ENCODE assay signal across 12 cellular contexts in genomic region chr5:137453476-137454080, GRCh38. TPM values are rescaled to one million over a fixed set of nuclear protein-coding genes. Genes with fewer than 3 reads are reported as not detected.
DNase-seq lines count a peak whose midpoint lies in the region; ATAC-seq and TF ChIP-seq lines count a peak whose summit lies in the region.
"Had no signal": no experiment of that assay in that cellular context is flagged by ENCODE, and none has a peak within 500 bp of the region (broad histone marks: within the 10 kb centered on the region; RNA-seq: fewer than 3 reads in every experiment).

No MANE protein-coding gene starts in this region.

- no peak overlapping the region for H3K4me3 Mint-ChIP-seq in endothelial cell (ENCODE audit: unreplicated experiment)
- H3K4me3 Mint-ChIP-seq in stimulated activated naive B cell treated with anti-CD40 and anti-IgM and Interleukin-4, amounts not matched to agents 10 μg/mL and 1 μg/mL and 100 μg/mL, for 72 hours, result no peak overlapping the region
- H3K4me3 Mint-ChIP-seq in activated CD4-positive, alpha-beta memory T cell treated with anti-CD3 and anti-CD28 coated beads for 36 hours, result no peak overlapping the region
- H3K4me3 Mint-ChIP-seq: activated T-cell treated with anti-CD3 and anti-CD28 coated beads, Interleukin-2, amount 50 U/mL, for 4 hours had no signal

- no peaks in the 10 kb centered on the region for H4K20me1 ChIP-seq in OCI-LY7 (ENCODE audit: insufficient read depth, low read length)
- no peaks in the 10 kb centered on the region for H4K20me1 ChIP-seq in neural cell (ENCODE audit: insufficient read depth)

- BruUV-seq in OCI-LY7 (replicated peaks; lab: Mats Ljungman, UMichigan), result no TSS peak

- no peak overlapping the region for H3K27ac Mint-ChIP-seq in endothelial cell (ENCODE audit: unreplicated experiment)
- no peak overlapping the region for H3K27ac Mint-ChIP-seq in stimulated activated naive B cell treated with anti-CD40 and anti-IgM and Interleukin-4, amounts not matched to agents 10 μg/mL and 1 μg/mL and 100 μg/mL, for 72 hours
- H3K27ac Mint-ChIP-seq in activated CD4-positive, alpha-beta memory T cell treated with anti-CD3 and anti-CD28 coated beads for 36 hours, result no peak overlapping the region

- no peak for TF ChIP-seq RAD21 in neural cell (conservative IDR thresholded peaks at IDR 0.05)

- no peaks in the 10 kb centered on the region for H3K9me3 Mint-ChIP-seq in endothelial cell (ENCODE audit: unreplicated experiment)
- peaks cover 0 to 3% of the 10 kb centered on the region in 2 donors for H3K9me3 Mint-ChIP-seq in stimulated activated naive B cell treated with anti-CD40 and anti-IgM and Interleukin-4, amounts not matched to agents 10 μg/mL and 1 μg/mL and 100 μg/mL, for 72 hours
- no peaks in the 10 kb centered on the region for H3K9me3 Mint-ChIP-seq in activated CD4-positive, alpha-beta memory T cell treated with anti-CD3 and anti-CD28 coated beads for 36 hours

- no peak for TF ChIP-seq EP300 in neural cell (conservative IDR thresholded peaks at IDR 0.05; ENCODE audit: poor library complexity, severe bottlenecking)

- H3F3A ChIP-seq in neural cell (ENCODE audit: insufficient read depth, low read length, poor library complexity, severe bottlenecking), result no peaks in the 10 kb centered on the region

- ATAC-seq in GM19395 (IDR thresholded peaks at IDR 0.05; ENCODE audit: unreplicated experiment) (no peak), HG03139 (IDR thresholded peaks at IDR 0.05; ENCODE audit: unreplicated experiment) (no peak)
- ATAC-seq in stimulated activated naive B cell treated with anti-CD40 and anti-IgM and Interleukin-4, amounts not matched to agents 10 μg/mL and 1 μg/mL and 100 μg/mL, for 72 hours (replicated peaks), result no peak
- ATAC-seq: activated T-cell treated with anti-CD3 and anti-CD28 coated beads, Interleukin-2, amount 50 U/mL, for 4 hours had no signal

- H3K4me3 ChIP-seq in HFF-Myc (replicated peaks; ENCODE audit: low read depth, low read length), result no peak overlapping the region
- no peak overlapping the region for H3K4me3 ChIP-seq in OCI-LY7 (ENCODE audit: low read depth, low read length, poor library complexity, severe bottlenecking)
- peak overlapping the region; percentile 5 for H3K4me3 ChIP-seq in neural cell (ENCODE audit: low read length)
- H3K4me3 ChIP-seq: SJSA1 had no signal

- H3K27ac ChIP-seq in OCI-LY7 (ENCODE audit: low read depth, low read length, poor library complexity, severe bottlenecking), result no peak overlapping the region
- H3K27ac ChIP-seq in neural cell (ENCODE audit: low read length), result no peak overlapping the region
- H3K27ac ChIP-seq: epithelial cell of prostate, SJSA1 had no signal

- H2AFZ ChIP-seq in OCI-LY7 (ENCODE audit: low read length) (no peak overlapping the region), neural cell (ENCODE audit: low read depth, low read length) (no peak overlapping the region)

- TF ChIP-seq CTCF in HFF-Myc (IDR thresholded peaks at IDR 0.05; ENCODE audit: low read depth, low read length, missing control alignments), result no peak
- no peak for TF ChIP-seq CTCF in OCI-LY7 (conservative IDR thresholded peaks at IDR 0.05; ENCODE audit: low read length)
- TF ChIP-seq CTCF in endothelial cell (IDR thresholded peaks at IDR 0.05; ENCODE audit: unreplicated experiment), result no peak
- no peak for TF ChIP-seq CTCF in neural cell (IDR thresholded peaks at IDR 0.05; ENCODE audit: poor library complexity, severe bottlenecking)

- POLR2A ChIA-PET in OCI-LY7 (lab: Charles Lee), result no interaction called here
- POLR2A ChIA-PET in activated CD4-positive, alpha-beta memory T cell treated with anti-CD3 and anti-CD28 coated beads for 36 hours (lab: Charles Lee), result no interaction called here

- intact Hi-C loops in OCI-LY7 (cut with micrococcal nuclease; ENCODE audit: unreplicated experiment), result no loop called here
- intact Hi-C loops in activated CD4-positive, alpha-beta memory T cell treated with anti-CD3 and anti-CD28 coated beads for 36 hours (cut with micrococcal nuclease), result no loop called here

- no peaks in the 10 kb centered on the region for H3K27me3 ChIP-seq in neural cell (ENCODE audit: insufficient read depth, low read depth, low read length)
- H3K27me3 ChIP-seq: SJSA1 had no signal

- peak; percentile 35 for DNase-seq in HFF-Myc (ENCODE audit: extremely low read depth, low read depth)
- peak; percentile 59 for DNase-seq in OCI-LY7 (ENCODE audit: low spot score)
- DNase-seq in endothelial cell (ENCODE audit: low spot score), result peak; percentile 36
- DNase-seq in stimulated activated naive B cell treated with anti-CD40 and anti-IgM and Interleukin-4, amounts not matched to agents 10 μg/mL and 1 μg/mL and 100 μg/mL, for 72 hours, result no peak
- no peak for DNase-seq in activated CD4-positive, alpha-beta memory T cell treated with anti-CD3 and anti-CD28 coated beads for 36 hours
- DNase-seq: activated T-cell treated with anti-CD3 and anti-CD28 coated beads, Interleukin-2, amount 50 U/mL, for 4 hours; stimulated activated CD8-positive, alpha-beta memory T cell treated with anti-CD3 and anti-CD28 coated beads, Interleukin-4, amount 100 ng/mL, for 48 hours had no signal

- H3K4me2 ChIP-seq in OCI-LY7 (ENCODE audit: low read length) (no peak overlapping the region), neural cell (ENCODE audit: low read length) (no peak overlapping the region)

- no peaks in the 10 kb centered on the region for H3K4me1 ChIP-seq in OCI-LY7 (ENCODE audit: insufficient read depth, low read length, poor library complexity, severe bottlenecking)
- H3K4me1 ChIP-seq: SJSA1 had no signal

- no peak overlapping the region for H3K9ac ChIP-seq in neural cell (ENCODE audit: low read length)

- no peaks in the 10 kb centered on the region for H3K79me2 ChIP-seq in OCI-LY7 (ENCODE audit: insufficient read depth, low read depth, low read length)
- H3K79me2 ChIP-seq in neural cell (replicated peaks; ENCODE audit: insufficient read depth, low read length), result no peaks in the 10 kb centered on the region

- no peaks in the 10 kb centered on the region for H3K36me3 Mint-ChIP-seq in endothelial cell (ENCODE audit: low read depth, unreplicated experiment)
- no peaks in the 10 kb centered on the region for H3K36me3 Mint-ChIP-seq in stimulated activated naive B cell treated with anti-CD40 and anti-IgM and Interleukin-4, amounts not matched to agents 10 μg/mL and 1 μg/mL and 100 μg/mL, for 72 hours
- no peaks in the 10 kb centered on the region for H3K36me3 Mint-ChIP-seq in activated CD4-positive, alpha-beta memory T cell treated with anti-CD3 and anti-CD28 coated beads for 36 hours

- H3K27me3 Mint-ChIP-seq in endothelial cell (ENCODE audit: unreplicated experiment), result no peaks in the 10 kb centered on the region
- peaks cover 0 to 6% of the 10 kb centered on the region in 2 donors for H3K27me3 Mint-ChIP-seq in stimulated activated naive B cell treated with anti-CD40 and anti-IgM and Interleukin-4, amounts not matched to agents 10 μg/mL and 1 μg/mL and 100 μg/mL, for 72 hours
- peaks cover 4% of the 10 kb centered on the region for H3K27me3 Mint-ChIP-seq in activated CD4-positive, alpha-beta memory T cell treated with anti-CD3 and anti-CD28 coated beads for 36 hours

- H3K9me3 ChIP-seq in OCI-LY7 (ENCODE audit: low read length) (no peaks in the 10 kb centered on the region), neural cell (ENCODE audit: low read length) (no peaks in the 10 kb centered on the region)

- CTCF ChIA-PET in OCI-LY7 (lab: Charles Lee; ENCODE audit: unreplicated experiment), result no interaction called here
- CTCF ChIA-PET in activated CD4-positive, alpha-beta memory T cell treated with anti-CD3 and anti-CD28 coated beads for 36 hours (lab: Charles Lee), result interaction anchor here (1.1 kb wide), 1 partner anchor 133 kb away, joined by 3 read pairs; no protein-coding TSS in a partner anchor

- H3K9me2 ChIP-seq in OCI-LY7 (ENCODE audit: insufficient read depth, low read length) (no peaks in the 10 kb centered on the region), neural cell (ENCODE audit: insufficient read depth, low read length) (no peaks in the 10 kb centered on the region)

- H3K4me1 Mint-ChIP-seq in endothelial cell (ENCODE audit: unreplicated experiment), result no peaks in the 10 kb centered on the region
- no peaks in the 10 kb centered on the region for H3K4me1 Mint-ChIP-seq in stimulated activated naive B cell treated with anti-CD40 and anti-IgM and Interleukin-4, amounts not matched to agents 10 μg/mL and 1 μg/mL and 100 μg/mL, for 72 hours
- H3K4me1 Mint-ChIP-seq in activated CD4-positive, alpha-beta memory T cell treated with anti-CD3 and anti-CD28 coated beads for 36 hours (ENCODE audit: low read depth), result no peaks in the 10 kb centered on the region

- H3K36me3 ChIP-seq in OCI-LY7 (ENCODE audit: insufficient read depth, low read length), result no peaks in the 10 kb centered on the region
- no peaks in the 10 kb centered on the region for H3K36me3 ChIP-seq in neural cell (ENCODE audit: insufficient read depth, low read length)
- H3K36me3 ChIP-seq: SJSA1 had no signal

TF ChIP-seq in neural cell, 6 proteins besides CTCF, POLR2A, EP300 and RAD21 (continues in another document):
- TF ChIP-seq REST (IDR thresholded peaks at IDR 0.05; ENCODE audit: borderline replicate concordance), result peak; percentile 34

RNA-seq across cellular contexts. Expression of gene SPOCK1, which starts 45.5 kb away (rescaled TPM):
- 1.5 TPM in 1 of 2 replicates, not detected in the other for total RNA-seq in OCI-LY7 (2014; rRNA removed; shearing (Covaris generic))
- total RNA-seq in OCI-LY7 (2022) (0.29 and 0.30 TPM in 2 replicates), endothelial cell (ENCODE audit: unreplicated experiment) (8.7 TPM)
- polyA plus RNA-seq in neural cell, result 30.9 and 33.6 TPM in 2 replicates
- 60.6 and 106 TPM in 2 replicates for polyA minus RNA-seq in neural cell
- not detected for total RNA-seq in activated CD4-positive, alpha-beta memory T cell treated with anti-CD3 and anti-CD28 coated beads for 36 hours
- total RNA-seq: activated T-cell treated with anti-CD3 and anti-CD28 coated beads, Interleukin-2, amount 50 U/mL, for 4 hours had no signal

Comparison
In these comparisons a context has a peak if more than half of its experiments do, and no peak if none do; other contexts are left out.
1. DNase-seq: peak in HFF-Myc (single experiment), OCI-LY7 (single experiment) and endothelial cell (single experiment); none in stimulated activated naive B cell treated with anti-CD40 and anti-IgM and Interleukin-4, amounts not matched to agents 10 μg/mL and 1 μg/mL and 100 μg/mL, for 72 hours (single experiment) and activated CD4-positive, alpha-beta memory T cell treated with anti-CD3 and anti-CD28 coated beads for 36 hours (single experiment).